1 cellular context compared by ENCODE assay signal in genomic region chr13:74134226-74134776, GRCh38.
TF ChIP-seq lines count a peak whose summit lies in the region.

TSS of gene KLF12 (minus strand) at chr13:74134404.

TF ChIP-seq in HEK293, 187 proteins besides CTCF, POLR2A, EP300 and RAD21 (continued from another document):
- TF ChIP-seq ZNF157 (tag by site-specific recombination; IDR thresholded peaks at IDR 0.05), result no peak
- no peak for TF ChIP-seq ZNF596 (tag by site-specific recombination; IDR thresholded peaks at IDR 0.05)
- 0 out of 2 replicates have a peak, but pooled peaks have one; percentile 11 for TF ChIP-seq ZNF24 (tag by site-specific recombination; IDR thresholded peaks at IDR 0.05)
- no peak for TF ChIP-seq FEZF1 (tag by site-specific recombination; IDR thresholded peaks at IDR 0.05)
- TF ChIP-seq, protein P1, sequence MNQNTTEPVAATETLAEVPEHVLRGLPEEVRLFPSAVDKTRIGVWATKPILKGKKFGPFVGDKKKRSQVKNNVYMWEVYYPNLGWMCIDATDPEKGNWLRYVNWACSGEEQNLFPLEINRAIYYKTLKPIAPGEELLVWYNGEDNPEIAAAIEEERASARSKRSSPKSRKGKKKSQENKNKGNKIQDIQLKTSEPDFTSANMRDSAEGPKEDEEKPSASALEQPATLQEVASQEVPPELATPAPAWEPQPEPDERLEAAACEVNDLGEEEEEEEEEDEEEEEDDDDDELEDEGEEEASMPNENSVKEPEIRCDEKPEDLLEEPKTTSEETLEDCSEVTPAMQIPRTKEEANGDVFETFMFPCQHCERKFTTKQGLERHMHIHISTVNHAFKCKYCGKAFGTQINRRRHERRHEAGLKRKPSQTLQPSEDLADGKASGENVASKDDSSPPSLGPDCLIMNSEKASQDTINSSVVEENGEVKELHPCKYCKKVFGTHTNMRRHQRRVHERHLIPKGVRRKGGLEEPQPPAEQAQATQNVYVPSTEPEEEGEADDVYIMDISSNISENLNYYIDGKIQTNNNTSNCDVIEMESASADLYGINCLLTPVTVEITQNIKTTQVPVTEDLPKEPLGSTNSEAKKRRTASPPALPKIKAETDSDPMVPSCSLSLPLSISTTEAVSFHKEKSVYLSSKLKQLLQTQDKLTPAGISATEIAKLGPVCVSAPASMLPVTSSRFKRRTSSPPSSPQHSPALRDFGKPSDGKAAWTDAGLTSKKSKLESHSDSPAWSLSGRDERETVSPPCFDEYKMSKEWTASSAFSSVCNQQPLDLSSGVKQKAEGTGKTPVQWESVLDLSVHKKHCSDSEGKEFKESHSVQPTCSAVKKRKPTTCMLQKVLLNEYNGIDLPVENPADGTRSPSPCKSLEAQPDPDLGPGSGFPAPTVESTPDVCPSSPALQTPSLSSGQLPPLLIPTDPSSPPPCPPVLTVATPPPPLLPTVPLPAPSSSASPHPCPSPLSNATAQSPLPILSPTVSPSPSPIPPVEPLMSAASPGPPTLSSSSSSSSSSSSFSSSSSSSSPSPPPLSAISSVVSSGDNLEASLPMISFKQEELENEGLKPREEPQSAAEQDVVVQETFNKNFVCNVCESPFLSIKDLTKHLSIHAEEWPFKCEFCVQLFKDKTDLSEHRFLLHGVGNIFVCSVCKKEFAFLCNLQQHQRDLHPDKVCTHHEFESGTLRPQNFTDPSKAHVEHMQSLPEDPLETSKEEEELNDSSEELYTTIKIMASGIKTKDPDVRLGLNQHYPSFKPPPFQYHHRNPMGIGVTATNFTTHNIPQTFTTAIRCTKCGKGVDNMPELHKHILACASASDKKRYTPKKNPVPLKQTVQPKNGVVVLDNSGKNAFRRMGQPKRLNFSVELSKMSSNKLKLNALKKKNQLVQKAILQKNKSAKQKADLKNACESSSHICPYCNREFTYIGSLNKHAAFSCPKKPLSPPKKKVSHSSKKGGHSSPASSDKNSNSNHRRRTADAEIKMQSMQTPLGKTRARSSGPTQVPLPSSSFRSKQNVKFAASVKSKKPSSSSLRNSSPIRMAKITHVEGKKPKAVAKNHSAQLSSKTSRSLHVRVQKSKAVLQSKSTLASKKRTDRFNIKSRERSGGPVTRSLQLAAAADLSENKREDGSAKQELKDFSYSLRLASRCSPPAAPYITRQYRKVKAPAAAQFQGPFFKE (tag by site-specific recombination; IDR thresholded peaks at IDR 0.05; ENCODE audit: borderline replicate concordance), result no peak
- TF ChIP-seq PATZ1 (tag by site-specific recombination; IDR thresholded peaks at IDR 0.05), result peak; percentile 14
- no peak for TF ChIP-seq ZBTB17 (tag by site-specific recombination; IDR thresholded peaks at IDR 0.05)
- TF ChIP-seq ZNF610 (tag by site-specific recombination; IDR thresholded peaks at IDR 0.05; ENCODE audit: borderline replicate concordance), result no peak
- TF ChIP-seq ZNF132 (tag by site-specific recombination; IDR thresholded peaks at IDR 0.05; ENCODE audit: borderline replicate concordance), result no peak
- TF ChIP-seq ZNF830 (tag by site-specific recombination; IDR thresholded peaks at IDR 0.05; ENCODE audit: low read depth), result no peak
- TF ChIP-seq ZNF48 (tag by site-specific recombination; IDR thresholded peaks at IDR 0.05), result no peak
- TF ChIP-seq ZNF341 (tag by site-specific recombination; IDR thresholded peaks at IDR 0.05; ENCODE audit: low read depth), result peak; percentile 58
- TF ChIP-seq ZNF324 (tag by site-specific recombination; IDR thresholded peaks at IDR 0.05), result peak; percentile 21; the same call in 1 of the 2 replicates
